Comparison of ENCODE assay signal across 23 cellular contexts in the genomic region with DNA sequence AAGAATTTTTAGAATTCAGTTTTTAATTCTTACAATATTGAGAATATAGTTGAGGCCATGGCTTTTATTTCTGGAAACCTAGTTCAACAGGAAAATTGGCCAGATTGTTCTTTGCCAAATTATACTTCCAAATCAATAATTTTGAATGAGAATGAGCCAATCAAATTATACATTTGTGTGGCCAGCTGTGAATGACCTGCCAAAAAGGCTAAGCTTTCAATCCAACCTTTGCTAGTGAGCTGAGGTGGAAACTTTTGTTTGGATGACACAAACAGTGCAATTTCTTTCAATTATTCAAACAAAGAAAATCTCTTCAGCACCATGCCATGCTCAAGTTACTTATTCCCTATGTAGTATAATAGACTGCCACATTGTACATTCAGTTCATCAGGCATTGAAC.
"Had no signal": no experiment of that assay in that cellular context is flagged by ENCODE, and none has a peak within 500 bp of the region (broad histone marks: within the 10 kb centered on the region; RNA-seq: fewer than 3 reads in every experiment).

No MANE protein-coding gene starts in this region.

- H3K36me3 Mint-ChIP-seq: natural killer cell had no signal

- H3K4me1 Mint-ChIP-seq: naive B cell; natural killer cell; stimulated activated naive B cell treated with anti-CD40 and anti-IgM and Interleukin-4, amounts not matched to agents 10 μg/mL and 1 μg/mL and 100 μg/mL, for 72 hours had no signal

- H3K27ac Mint-ChIP-seq: mesothelial cell of epicardium; naive B cell; natural killer cell; progenitor cell of endocrine pancreas; stimulated activated naive B cell treated with anti-CD40 and anti-IgM and Interleukin-4, amounts not matched to agents 10 μg/mL and 1 μg/mL and 100 μg/mL, for 72 hours had no signal

- DNase-seq: heart right ventricle; islet precursor cell; left cardiac atrium; left lung; lower lobe of right lung; mammary epithelial cell; mesendoderm; naive B cell; natural killer cell; ovary; stimulated activated CD4-positive, alpha-beta T cell treated with anti-CD3 and anti-CD28 coated beads, Interleukin-12 subunit alpha, Interleukin-12 subunit beta, amount 100 ng/mL, for 4 hours; stimulated activated CD4-positive, alpha-beta T cell treated with anti-CD3 and anti-CD28 coated beads, Interleukin-15, amount 100 ng/mL, for 24 hours; stimulated activated CD4-positive, alpha-beta T cell treated with anti-CD3 and anti-CD28 coated beads, Interleukin-2, amount 100 ng/mL, for 24 hours; stimulated activated CD4-positive, alpha-beta T cell treated with anti-CD3 and anti-CD28 coated beads, Interleukin-4, amount 100 ng/mL, for 1 hour; stimulated activated naive B cell treated with anti-CD40 and anti-IgM and Interleukin-4, amounts not matched to agents 10 μg/mL and 1 μg/mL and 100 μg/mL, for 72 hours; stimulated activated naive CD8-positive, alpha-beta T cell treated with anti-CD3 and anti-CD28 coated beads, Interleukin-15, Interleukin-2, amounts not matched to agents 100 U/mL and 50 U/mL, for 24 hours; stomach; testis; thyroid gland; transverse colon; upper lobe of right lung had no signal

- H3K27me3 Mint-ChIP-seq: naive B cell; progenitor cell of endocrine pancreas; stimulated activated naive B cell treated with anti-CD40 and anti-IgM and Interleukin-4, amounts not matched to agents 10 μg/mL and 1 μg/mL and 100 μg/mL, for 72 hours had no signal

- H3K9me3 Mint-ChIP-seq: mesothelial cell of epicardium; naive B cell; natural killer cell; stimulated activated naive B cell treated with anti-CD40 and anti-IgM and Interleukin-4, amounts not matched to agents 10 μg/mL and 1 μg/mL and 100 μg/mL, for 72 hours had no signal

- H3K4me3 Mint-ChIP-seq: mesothelial cell of epicardium; naive B cell; natural killer cell; stimulated activated naive B cell treated with anti-CD40 and anti-IgM and Interleukin-4, amounts not matched to agents 10 μg/mL and 1 μg/mL and 100 μg/mL, for 72 hours had no signal
